12 cellular contexts compared by ENCODE assay signal in genomic region chr1:107669996-107670395, GRCh38.
DNase-seq lines count a peak whose midpoint lies in the region; ATAC-seq and TF ChIP-seq lines count a peak whose summit lies in the region.
"Had no signal": no experiment of that assay in that cellular context is flagged by ENCODE, and none has a peak within 500 bp of the region (broad histone marks: within the 10 kb centered on the region; RNA-seq: fewer than 3 reads in every experiment).

No MANE protein-coding gene starts in this region.

- DNase-seq in SK-N-SH, result peak; percentile 6
- peak; percentile 68 for DNase-seq in PC-3
- peak; percentile 83 for DNase-seq in fibroblast of gingiva (ENCODE audit: low read depth)
- peak; percentile 81 to 92 for DNase-seq in thyroid gland
- no peak for DNase-seq in hepatic stellate cell (ENCODE audit: low spot score)
- no peak for DNase-seq in SW480 (ENCODE audit: low spot score)
- DNase-seq: T-helper 9 cell had no signal

- H3K27ac ChIP-seq in SK-N-SH (ENCODE audit: low read depth in 2 of 2, low read length in 1 of 2) (no peak overlapping the region), PC-3 (ENCODE audit: low read length) (no peak overlapping the region), thyroid gland (peak overlapping the region in 2 of 3 donors; percentile 2 to 22)
- H3K27ac ChIP-seq: BLaER1 treated with 17β-estradiol and CSF1 and Interleukin-3, amounts not matched to agents 10 nM and 100 nM; KMS-11 had no signal

- H3F3A ChIP-seq in SK-N-SH (replicated peaks; ENCODE audit: insufficient read depth) (no peaks in the 10 kb centered on the region), PC-3 (ENCODE audit: low read length, unreplicated experiment) (no peaks in the 10 kb centered on the region)

- H3K4me1 ChIP-seq in SK-N-SH (ENCODE audit: control insufficient read depth in 1 of 2, insufficient read depth in 2 of 2, low read depth in 1 of 2, low read length in 1 of 2), result peaks cover 0 to 3% of the 10 kb centered on the region in 2 experiments; a peak in 2 of 4 replicates
- H3K4me1 ChIP-seq in PC-3 (ENCODE audit: insufficient read depth, low read length), result no peaks in the 10 kb centered on the region
- H3K4me1 ChIP-seq in thyroid gland, result peaks cover 17 to 21% of the 10 kb centered on the region in 2 donors
- H3K4me1 ChIP-seq: BLaER1 treated with 17β-estradiol and CSF1 and Interleukin-3, amounts not matched to agents 10 nM and 100 nM had no signal

- TF ChIP-seq EP300 in SK-N-SH (IDR thresholded peaks at IDR 0.05; ENCODE audit: borderline replicate concordance in 1 of 2, low read depth in 1 of 2, low read length in 1 of 2), result no peak

- TF ChIP-seq RAD21 in SK-N-SH (IDR thresholded peaks at IDR 0.05; ENCODE audit: low read length), result no peak

- 0% methylated on average over 1 of the region's 1 CpG for WGBS in SK-N-SH (ENCODE audit: low lambda C conversion rate)
- WGBS in thyroid gland, 2 donors, result 8 to 21% methylated on average over 1 of the region's 1 CpG

- H3K4me3 ChIP-seq in SK-N-SH (ENCODE audit: low read depth in 2 of 2, low read length in 1 of 2) (no peak overlapping the region), PC-3 (ENCODE audit: low read length) (no peak overlapping the region), thyroid gland (replicated peaks in 1 of 3) (no peak overlapping the region)
- H3K4me3 ChIP-seq: BLaER1 treated with 17β-estradiol and CSF1 and Interleukin-3, amounts not matched to agents 10 nM and 100 nM had no signal

- H3K36me3 ChIP-seq in SK-N-SH (replicated peaks in 1 of 2; ENCODE audit: control insufficient read depth in 1 of 2, insufficient read depth in 2 of 2, low read length in 1 of 2), result no peaks in the 10 kb centered on the region
- no peaks in the 10 kb centered on the region for H3K36me3 ChIP-seq in PC-3 (ENCODE audit: low read depth, low read length)
- no peaks in the 10 kb centered on the region for H3K36me3 ChIP-seq in thyroid gland

- TF ChIP-seq CTCF in SK-N-SH (IDR thresholded peaks at IDR 0.05) (no peak), PC-3 (conservative IDR thresholded peaks at IDR 0.05; ENCODE audit: low read depth, low read length) (no peak), thyroid gland (IDR thresholded peaks at IDR 0.05) (no peak)

- no peak for ATAC-seq in SK-N-SH treated with all-trans-retinoic acid at 6 μM for 48 hours
- no peak; the same call in 1 of the 2 replicates for ATAC-seq in PC-3
- ATAC-seq in GM18517 (IDR thresholded peaks at IDR 0.05; ENCODE audit: unreplicated experiment), result no peak
- ATAC-seq: activated naive CD4-positive, alpha-beta T cell treated with anti-CD3 and anti-CD28 coated beads, Interleukin-2, amount 50 U/mL, for 72 hours had no signal

- CTCF ChIA-PET in SK-N-SH (lab: Yijun Ruan, JAX), result no interaction called here
- CTCF ChIA-PET in PC-3 (lab: Charles Lee), result no interaction called here

- H3K4me2 ChIP-seq in SK-N-SH (no peak overlapping the region), PC-3 (ENCODE audit: low read length) (no peak overlapping the region)
- H3K4me2 ChIP-seq: BLaER1 treated with 17β-estradiol and CSF1 and Interleukin-3, amounts not matched to agents 10 nM and 100 nM; KMS-11 had no signal

- H3K9me3 ChIP-seq in SK-N-SH (no peaks in the 10 kb centered on the region), PC-3 (ENCODE audit: low read length) (no peaks in the 10 kb centered on the region), thyroid gland (no peaks in the 10 kb centered on the region)

- no peaks in the 10 kb centered on the region for H4K20me1 ChIP-seq in SK-N-SH (ENCODE audit: insufficient read depth)
- H4K20me1 ChIP-seq in PC-3 (ENCODE audit: low read length), result no peaks in the 10 kb centered on the region
- H4K20me1 ChIP-seq: BLaER1 treated with 17β-estradiol and CSF1 and Interleukin-3, amounts not matched to agents 10 nM and 100 nM had no signal

- intact Hi-C loops in PC-3 (cut with micrococcal nuclease), result no loop called here
- intact Hi-C loops in thyroid gland (cut with DNase I), result no loop called here

- H3K79me2 ChIP-seq in SK-N-SH (ENCODE audit: insufficient read depth), result no peaks in the 10 kb centered on the region
- no peaks in the 10 kb centered on the region for H3K79me2 ChIP-seq in PC-3 (ENCODE audit: low read length)

- H3K9me2 ChIP-seq in SK-N-SH, result no peaks in the 10 kb centered on the region
- H3K9me2 ChIP-seq in PC-3 (replicated peaks; ENCODE audit: low read length), result no peaks in the 10 kb centered on the region

- H3K27me3 ChIP-seq in SK-N-SH (ENCODE audit: insufficient read depth) (no peaks in the 10 kb centered on the region), PC-3 (ENCODE audit: low read length) (no peaks in the 10 kb centered on the region), thyroid gland (no peaks in the 10 kb centered on the region)
- H3K27me3 ChIP-seq: BLaER1 treated with 17β-estradiol and CSF1 and Interleukin-3, amounts not matched to agents 10 nM and 100 nM had no signal

- H3K9ac ChIP-seq in SK-N-SH (no peak overlapping the region), PC-3 (ENCODE audit: low read length) (no peak overlapping the region)
- H3K9ac ChIP-seq: BLaER1 treated with 17β-estradiol and CSF1 and Interleukin-3, amounts not matched to agents 10 nM and 100 nM; KMS-11 had no signal

- POLR2A ChIA-PET in SK-N-SH (lab: Yijun Ruan, JAX) (no interaction called here), PC-3 (lab: Charles Lee; ENCODE audit: unreplicated experiment) (no interaction called here)

- TF ChIP-seq POLR2A in thyroid gland (IDR thresholded peaks at IDR 0.05), result no peak

- BruUV-seq in PC-3 (replicated peaks; lab: Mats Ljungman, UMichigan), result no TSS peak

- H2AFZ ChIP-seq in SK-N-SH (ENCODE audit: low read depth) (no peak overlapping the region), PC-3 (ENCODE audit: low read length) (no peak overlapping the region)

TF ChIP-seq in SK-N-SH, 30 proteins besides CTCF, POLR2A, EP300 and RAD21 (continues in another document):
- TF ChIP-seq RCOR1 (IDR thresholded peaks at IDR 0.05; ENCODE audit: low read length) (no peak), NRF1 (IDR thresholded peaks at IDR 0.05; ENCODE audit: low read depth, low read length) (no peak), ELF1 (IDR thresholded peaks at IDR 0.05) (no peak), RFX5 (IDR thresholded peaks at IDR 0.05; ENCODE audit: low read length) (no peak), TCF12 (IDR thresholded peaks at IDR 0.05) (no peak), YY1 (IDR thresholded peaks at IDR 0.05; ENCODE audit: low read depth) (no peak), FOXM1 (IDR thresholded peaks at IDR 0.05; ENCODE audit: low read depth) (no peak), MEF2A (IDR thresholded peaks at IDR 0.05; ENCODE audit: borderline replicate concordance, low read depth) (no peak), CHD2 (IDR thresholded peaks at IDR 0.05; ENCODE audit: low read length, partially characterized antibody) (no peak), NFIC (IDR thresholded peaks at IDR 0.05; ENCODE audit: borderline replicate concordance) (no peak), USF2 (IDR thresholded peaks at IDR 0.05; ENCODE audit: borderline replicate concordance, low read depth, low read length) (no peak), RXRA (IDR thresholded peaks at IDR 0.05; ENCODE audit: borderline replicate concordance, low read depth) (no peak), EZH2phosphoT487 (IDR thresholded peaks at IDR 0.05; ENCODE audit: borderline replicate concordance, low read depth) (no peak)

TF ChIP-seq in SK-N-SH treated with all-trans-retinoic acid at 6 μM for 48 hours, 23 proteins besides CTCF, POLR2A, EP300 and RAD21 (continues in another document):
- TF ChIP-seq ZFP3 (CRISPR knock-in tag; IDR thresholded peaks at IDR 0.05) (no peak), ARNTL (CRISPR knock-in tag; IDR thresholded peaks at IDR 0.05; ENCODE audit: borderline replicate concordance, low read depth) (no peak), ZFP30 (CRISPR knock-in tag; IDR thresholded peaks at IDR 0.05) (no peak), ZNF565 (CRISPR knock-in tag; conservative IDR thresholded peaks at IDR 0.05; ENCODE audit: low read depth) (no peak), PPARA (CRISPR knock-in tag; IDR thresholded peaks at IDR 0.05; ENCODE audit: borderline replicate concordance) (no peak), ZNF8 (CRISPR knock-in tag; IDR thresholded peaks at IDR 0.05) (no peak), TSHZ2 (CRISPR knock-in tag; IDR thresholded peaks at IDR 0.05) (no peak), TCF4 (CRISPR knock-in tag; IDR thresholded peaks at IDR 0.05; ENCODE audit: borderline replicate concordance) (no peak), BACH2 (CRISPR knock-in tag; IDR thresholded peaks at IDR 0.05; ENCODE audit: borderline replicate concordance) (no peak), SNAI2 (CRISPR knock-in tag; IDR thresholded peaks at IDR 0.05) (no peak), CSDC2 (CRISPR knock-in tag; IDR thresholded peaks at IDR 0.05) (no peak)

Comparison
In these comparisons a context has a peak if more than half of its experiments do, and no peak if none do; other contexts are left out.
1. DNase-seq: peak in SK-N-SH (single experiment), PC-3 (single experiment), fibroblast of gingiva (single experiment) and thyroid gland (2 of 2); none in hepatic stellate cell (single experiment) and SW480 (single experiment).
2. H3K27ac ChIP-seq: peak in thyroid gland (2 of 3); none in SK-N-SH (0 of 2) and PC-3 (single experiment).